In the genomic region with DNA sequence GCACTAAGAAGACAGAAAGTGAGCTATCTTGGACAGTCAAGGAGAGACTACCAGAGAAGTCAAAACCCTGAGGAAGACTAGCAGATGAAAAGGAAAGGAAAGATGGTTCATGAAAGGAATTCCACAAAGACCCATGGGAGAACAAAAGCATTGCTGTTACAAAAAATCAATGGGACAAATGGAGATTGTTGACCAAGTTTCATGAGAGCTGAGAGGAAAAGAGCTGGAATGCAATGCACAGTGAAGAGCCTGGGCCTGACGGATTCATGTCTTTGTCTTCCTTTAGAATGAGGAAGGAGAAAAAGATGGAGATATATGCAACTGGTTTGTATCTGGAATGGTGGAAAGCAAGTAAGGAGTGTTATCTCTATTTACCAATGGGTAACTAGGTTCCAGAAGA, we compare ENCODE assay signal across 23 cellular contexts. TPM values are rescaled to one million over a fixed set of nuclear protein-coding genes. Genes with fewer than 3 reads are reported as not detected.
DNase-seq lines count a peak whose midpoint lies in the region; ATAC-seq, FAIRE-seq and TF ChIP-seq lines count a peak whose summit lies in the region.
"Had no signal": no experiment of that assay in that cellular context is flagged by ENCODE, and none has a peak within 500 bp of the region (broad histone marks: within the 10 kb centered on the region; RNA-seq: fewer than 3 reads in every experiment).

No MANE protein-coding gene starts in this region.

- in situ Hi-C loops in GM18951 (cut with MboI; ENCODE audit: low sequenced_read_pairs, unreplicated experiment) (no loop called here), GM12878 (cut with MboI) (no loop called here), GM13976 (cut with MboI; ENCODE audit: low sequenced_read_pairs, unreplicated experiment) (no loop called here)

- H3K4me3 ChIP-seq in GM12878 = no peak overlapping the region
- no peak overlapping the region for H3K4me3 ChIP-seq in naive thymus-derived CD4-positive, alpha-beta T cell (ENCODE audit: low read length)
- H3K4me3 ChIP-seq: HAP-1, heart left ventricle, left lung, MG63 had no signal

- H3K4me1 ChIP-seq in GM12878 (ENCODE audit: control insufficient read depth, insufficient read depth, low read length) = peaks cover 8% of the 10 kb centered on the region
- H3K4me1 ChIP-seq in naive thymus-derived CD4-positive, alpha-beta T cell (ENCODE audit: control insufficient read depth in 2 of 2, insufficient read depth in 2 of 2, low read length in 2 of 2) = peaks cover 0 to 40% of the 10 kb centered on the region in 2 donors
- H3K4me1 ChIP-seq: HAP-1 had no signal

- CTCF ChIA-PET in activated CD4-positive, alpha-beta T cell treated with anti-CD3 and anti-CD28 coated beads for 36 hours (lab: Charles Lee) = interaction anchor here (0.8 to 1.5 kb wide), 3 partner anchors 10 to 16 kb away, joined by 3 to 4 read pairs (median 3); no protein-coding TSS in a partner anchor
- CTCF ChIA-PET in GM12878 (lab: Yijun Ruan, JAX) = interaction anchor here (0.8 to 2.3 kb wide), 4 partner anchors 9 to 17 kb away, joined by 3 to 13 read pairs (median 3); no protein-coding TSS in a partner anchor
- CTCF ChIA-PET in naive thymus-derived CD4-positive, alpha-beta T cell (lab: Charles Lee) = interaction anchor here (0.9 kb wide), 1 partner anchor 13 kb away, joined by 3 read pairs; no protein-coding TSS in a partner anchor

- peaks cover 28% of the 10 kb centered on the region for H3K9me3 ChIP-seq in GM12878 (replicated peaks; ENCODE audit: control insufficient read depth, insufficient read depth, low read length)
- peaks cover 0 to 24% (median 0%) of the 10 kb centered on the region in 3 experiments for H3K9me3 ChIP-seq in naive thymus-derived CD4-positive, alpha-beta T cell (ENCODE audit: control insufficient read depth in 2 of 3, low read length in 3 of 3)
- H3K9me3 ChIP-seq: MG63 had no signal

- TF ChIP-seq CTCF in GM12878 (IDR thresholded peaks at IDR 0.05 in 2 of 3, conservative IDR thresholded peaks at IDR 0.05 in 1 of 3; ENCODE audit: control insufficient read depth in 2 of 3, extremely low read depth in 1 of 3, insufficient read depth in 1 of 3, low read depth in 3 of 3, low read length in 3 of 3) = no peak
- no peak for TF ChIP-seq CTCF in GM13976 (IDR thresholded peaks at IDR 0.05; ENCODE audit: borderline replicate concordance, control extremely low read depth, extremely low read depth, insufficient read depth, missing control alignments)

- H4K20me1 ChIP-seq in GM12878 (ENCODE audit: control insufficient read depth, insufficient read depth) = peaks cover 4% of the 10 kb centered on the region

- H3K4me3 Mint-ChIP-seq in activated CD4-positive, alpha-beta T cell treated with anti-CD3 and anti-CD28 coated beads for 36 hours = no peak overlapping the region
- peak overlapping the region in 8 of 10 donors; percentile 0 to 69 (median 41) for H3K4me3 Mint-ChIP-seq in naive thymus-derived CD4-positive, alpha-beta T cell

- RAD21 ChIA-PET in GM12878 (lab: Charles Lee; ENCODE audit: unreplicated experiment) = interaction anchor here (1.6 to 2.1 kb wide), 2 partner anchors 10 to 15 kb away, joined by 6 to 11 read pairs; no protein-coding TSS in a partner anchor

- H3K9me3 Mint-ChIP-seq in activated CD4-positive, alpha-beta T cell treated with anti-CD3 and anti-CD28 coated beads for 36 hours (ENCODE audit: low read depth) = peaks cover 31% of the 10 kb centered on the region
- peaks cover 7 to 31% (median 20%) of the 10 kb centered on the region in 11 donors for H3K9me3 Mint-ChIP-seq in naive thymus-derived CD4-positive, alpha-beta T cell

- H3K36me3 ChIP-seq in GM12878 (ENCODE audit: control insufficient read depth in 2 of 2, insufficient read depth in 2 of 2, low read length in 1 of 2) = peaks cover 8 to 26% of the 10 kb centered on the region in 2 experiments
- H3K36me3 ChIP-seq in naive thymus-derived CD4-positive, alpha-beta T cell (ENCODE audit: control insufficient read depth in 2 of 3, insufficient read depth in 3 of 3, low read length in 3 of 3) = peaks cover 0 to 25% (median 0%) of the 10 kb centered on the region in 3 experiments

- peak; percentile 1 for TF ChIP-seq POLR2A in GM18951 (IDR thresholded peaks at IDR 0.05; ENCODE audit: extremely low read depth, insufficient read depth, insufficient read length)
- no peak for TF ChIP-seq POLR2A in GM12878 (IDR thresholded peaks at IDR 0.05; ENCODE audit: low read depth, low read length)
- no peak for TF ChIP-seq POLR2A in erythroblast (IDR thresholded peaks at IDR 0.05; ENCODE audit: low read length)

- H2AFZ ChIP-seq in GM12878 (ENCODE audit: control insufficient read depth, low read depth, low read length) = no peak overlapping the region

- no peak for FAIRE-seq in GM12878 (lab: Jason Lieb, UNC)
- FAIRE-seq: astrocyte had no signal

- peaks cover 87% of the 10 kb centered on the region for H3K36me3 Mint-ChIP-seq in activated CD4-positive, alpha-beta T cell treated with anti-CD3 and anti-CD28 coated beads for 36 hours (ENCODE audit: low read depth)
- peaks cover 23 to 79% (median 63%) of the 10 kb centered on the region in 5 donors for H3K36me3 Mint-ChIP-seq in naive thymus-derived CD4-positive, alpha-beta T cell

- DNase-seq in activated CD4-positive, alpha-beta T cell treated with anti-CD3 and anti-CD28 coated beads for 36 hours = no peak
- DNase-seq in activated CD4-positive, alpha-beta T cell treated with anti-CD3 and anti-CD28 coated beads, Interleukin-2, amount 50 U/mL, for 4 hours = no peak
- DNase-seq in GM12878 (ENCODE audit: low read depth, low spot score) (no peak), GM13976 (ENCODE audit: low spot score) (no peak), SW480 (ENCODE audit: low spot score) (no peak), erythroblast (lab: John Stamatoyannopoulos, UW) (no peak)
- no peak for DNase-seq in naive thymus-derived CD4-positive, alpha-beta T cell
- DNase-seq: activated effector memory CD4-positive, alpha-beta T cell treated with Interleukin-2 at 50 U/mL for 16 hours; AML-193; effector memory CD4-positive, alpha-beta T cell; heart left ventricle; left lung; MG63; NCI-H1436 treated with DMSO at 0.1 percent for 48 hours; NCI-H2171 treated with DMSO at 0.1 percent for 48 hours; OCI-M1; SHP77; T-helper 2 cell had no signal

- intact Hi-C loops in activated CD4-positive, alpha-beta T cell treated with anti-CD3 and anti-CD28 coated beads for 36 hours (cut with DNase I, micrococcal nuclease) = no loop called here
- intact Hi-C loops in GM12878 (cut with micrococcal nuclease; ENCODE audit: unreplicated experiment) = no loop called here
- intact Hi-C loops in naive thymus-derived CD4-positive, alpha-beta T cell (cut with micrococcal nuclease) = no loop called here

- TF ChIP-seq RAD21 in GM12878 (IDR thresholded peaks at IDR 0.05; ENCODE audit: insufficient read depth, low read depth, low read length) = no peak

- no peak for ATAC-seq in activated CD4-positive, alpha-beta T cell treated with anti-CD3 and anti-CD28 coated beads for 36 hours
- no peak for ATAC-seq in GM12878
- no peak for ATAC-seq in naive thymus-derived CD4-positive, alpha-beta T cell
- ATAC-seq: heart left ventricle, left lung had no signal

- peaks cover 63% of the 10 kb centered on the region for H3K4me1 Mint-ChIP-seq in activated CD4-positive, alpha-beta T cell treated with anti-CD3 and anti-CD28 coated beads for 36 hours
- peaks cover 31 to 79% (median 67%) of the 10 kb centered on the region in 7 donors for H3K4me1 Mint-ChIP-seq in naive thymus-derived CD4-positive, alpha-beta T cell

- no peaks in the 10 kb centered on the region for H3K27me3 Mint-ChIP-seq in activated CD4-positive, alpha-beta T cell treated with anti-CD3 and anti-CD28 coated beads for 36 hours
- no peaks in the 10 kb centered on the region for H3K27me3 Mint-ChIP-seq in naive thymus-derived CD4-positive, alpha-beta T cell

- peaks cover 94% of the 10 kb centered on the region for H3K79me2 ChIP-seq in GM12878 (ENCODE audit: control insufficient read depth, insufficient read depth, low read length)

- SMC1A ChIA-PET in GM12878 (lab: Charles Lee; ENCODE audit: uncharacterized antibody, unreplicated experiment) = interaction anchor here (1.0 to 4.1 kb wide), 6 partner anchors 10 to 361 kb away, joined by 3 to 47 read pairs (median 7); no protein-coding TSS in a partner anchor

- H3K27ac Mint-ChIP-seq in activated CD4-positive, alpha-beta T cell treated with anti-CD3 and anti-CD28 coated beads for 36 hours = peak overlapping the region; percentile 69
- H3K27ac Mint-ChIP-seq in naive thymus-derived CD4-positive, alpha-beta T cell = peak overlapping the region in 7 of 9 donors; percentile 7 to 88 (median 75)

- POLR2A ChIA-PET in activated CD4-positive, alpha-beta T cell treated with anti-CD3 and anti-CD28 coated beads for 36 hours (lab: Charles Lee) = interaction anchor here (1.0 kb wide), 1 partner anchor 12 kb away, joined by 4 read pairs; no protein-coding TSS in a partner anchor
- POLR2A ChIA-PET in GM12878 (lab: Charles Lee) = interaction anchor here (1.9 kb wide), 1 partner anchor 10 kb away, joined by 10 read pairs; no protein-coding TSS in a partner anchor
- POLR2A ChIA-PET in naive thymus-derived CD4-positive, alpha-beta T cell (lab: Charles Lee) = interaction anchor here (1.1 to 4.1 kb wide), 4 partner anchors 11 to 50 kb away, joined by 4 to 25 read pairs (median 14); a partner anchor contains a TSS

- no peaks in the 10 kb centered on the region for H3K27me3 ChIP-seq in GM12878 (replicated peaks in 1 of 2; ENCODE audit: control insufficient read depth in 2 of 2, insufficient read depth in 2 of 2, low read length in 1 of 2)
- no peaks in the 10 kb centered on the region for H3K27me3 ChIP-seq in naive thymus-derived CD4-positive, alpha-beta T cell (ENCODE audit: control insufficient read depth in 2 of 2, insufficient read depth in 2 of 2, low read length in 2 of 2)
- H3K27me3 ChIP-seq: heart left ventricle, left lung, MG63 had no signal

- no peak overlapping the region for H3K9ac ChIP-seq in GM12878 (ENCODE audit: control insufficient read depth, insufficient read depth, low read length)

- no peak for TF ChIP-seq EP300 in GM12878 (IDR thresholded peaks at IDR 0.05; ENCODE audit: borderline replicate concordance in 1 of 2, control insufficient read depth in 1 of 2, low read depth in 2 of 2, low read length in 2 of 2)

- BruUV-seq in GM12878 (replicated peaks; lab: Mats Ljungman, UMichigan) = no TSS peak

- WGBS in GM12878 (ENCODE audit: insufficient coverage, insufficient replicate concordance, low lambda C conversion rate, missing lambda C conversion rate) = 62% methylated on average over 1 of the region's 1 CpG

- H3K27ac ChIP-seq in GM12878 (ENCODE audit: control insufficient read depth, insufficient read depth) = no peak overlapping the region
- H3K27ac ChIP-seq in naive thymus-derived CD4-positive, alpha-beta T cell (ENCODE audit: low read depth, low read length) = peak overlapping the region; percentile 51
- H3K27ac ChIP-seq: 22Rv1, heart left ventricle, VCaP had no signal

- peak overlapping the region; percentile 27; the same call in 1 of the 2 replicates for H3K4me2 ChIP-seq in GM12878 (ENCODE audit: control insufficient read depth, insufficient read depth)

RNA-seq across cellular contexts. Expression of a gene that starts 17.3 kb away (rescaled TPM):
- total RNA-seq in activated CD4-positive, alpha-beta T cell treated with anti-CD3 and anti-CD28 coated beads for 36 hours = 10 to 100 TPM; 44.1 to 46.9 TPM
- total RNA-seq in GM12878 (2013; cell fraction: nucleolus; rRNA removed) = 191 and 192 TPM in 2 replicates
- total RNA-seq in GM12878 (2014; rRNA removed) = 101 and 115 TPM in 2 replicates
- 71.0 and 72.9 TPM in 2 replicates for total RNA-seq in GM12878 (2014; rRNA removed; fragmentation: Illumina TruSeq; extraction: Trizol)
- 64.4 and 64.8 TPM in 2 replicates for total RNA-seq in GM12878 (2021)
- 73.2 TPM for polyA plus RNA-seq in GM12878 (2011; ENCODE audit: low read depth)
- 155 and 209 TPM in 2 replicates for polyA plus RNA-seq in GM12878 (2011; rRNA removed)
- polyA plus RNA-seq in GM12878 (2011; cell fraction: cytosol; rRNA removed) = 72.1 and 80.4 TPM in 2 replicates
- 87.6 and 99.5 TPM in 2 replicates for polyA plus RNA-seq in GM12878 (2011; cell fraction: nucleus; rRNA removed)
- 104 and 105 TPM in 2 replicates for polyA plus RNA-seq in GM12878 (2012)
- 70.0 and 86.7 TPM in 2 replicates for polyA plus RNA-seq in GM12878 (2014; fragmentation: Illumina TruSeq; extraction: Trizol)
- 10 to 100 TPM; 47.8 to 70.9 TPM for polyA plus RNA-seq in GM12878 (2014; fragmentation: Nextera tagmentation; extraction: Ambion mirVana)
- polyA plus RNA-seq in GM12878 (2014; rRNA removed) = 66.4 and 82.9 TPM in 2 replicates
- 100 to 1,000 TPM; 160 to 170 TPM for polyA plus RNA-seq in GM12878 (2016; fragmentation: Nextera tagmentation; extraction: Ambion mirVana)
- 75.9 and 94.9 TPM in 2 replicates for polyA minus RNA-seq in GM12878 (2011; rRNA and poly(A)+ RNA removed)
- 14.7 and 23.1 TPM in 2 replicates for polyA minus RNA-seq in GM12878 (2011; cell fraction: cytosol; rRNA and poly(A)+ RNA removed)
- 103 and 124 TPM in 2 replicates for polyA minus RNA-seq in GM12878 (2011; cell fraction: nucleus; rRNA and poly(A)+ RNA removed)
- total RNA-seq in naive thymus-derived CD4-positive, alpha-beta T cell = 100 to 1,000 TPM in 4 of 5 experiments, 10 to 100 TPM in 1; 50.0 to 153 (median 125) TPM
- 100 to 1,000 TPM in 1 of 2 donors, 10 to 100 TPM in 1; 81.3 to 111 TPM for polyA plus RNA-seq in naive thymus-derived CD4-positive, alpha-beta T cell

RNA-seq across cellular contexts. Expression of a gene that starts 50.0 kb away (rescaled TPM):
- total RNA-seq in activated CD4-positive, alpha-beta T cell treated with anti-CD3 and anti-CD28 coated beads for 36 hours = 10 to 100 TPM; 60.4 to 64.9 TPM
- total RNA-seq in GM12878 (2013; cell fraction: nucleolus; rRNA removed) = 798 and 844 TPM in 2 replicates
- 98.2 and 109 TPM in 2 replicates for total RNA-seq in GM12878 (2014; rRNA removed)
- 96.3 and 108 TPM in 2 replicates for total RNA-seq in GM12878 (2014; rRNA removed; fragmentation: Illumina TruSeq; extraction: Trizol)
- 62.6 and 79.0 TPM in 2 replicates for total RNA-seq in GM12878 (2021)
- 58.8 TPM for polyA plus RNA-seq in GM12878 (2011; ENCODE audit: low read depth)
- polyA plus RNA-seq in GM12878 (2011; rRNA removed) = 191 and 269 TPM in 2 replicates
- polyA plus RNA-seq in GM12878 (2011; cell fraction: cytosol; rRNA removed) = 50.8 and 53.1 TPM in 2 replicates
- 502 and 620 TPM in 2 replicates for polyA plus RNA-seq in GM12878 (2011; cell fraction: nucleus; rRNA removed)
- polyA plus RNA-seq in GM12878 (2012) = 65.8 and 69.4 TPM in 2 replicates
- 102 and 133 TPM in 2 replicates for polyA plus RNA-seq in GM12878 (2014; fragmentation: Illumina TruSeq; extraction: Trizol)
- polyA plus RNA-seq in GM12878 (2014; fragmentation: Nextera tagmentation; extraction: Ambion mirVana) = 10 to 100 TPM; 24.3 to 28.4 TPM
- polyA plus RNA-seq in GM12878 (2014; rRNA removed) = 58.0 and 65.0 TPM in 2 replicates
- polyA plus RNA-seq in GM12878 (2016; fragmentation: Nextera tagmentation; extraction: Ambion mirVana) = 10 to 100 TPM; 49.0 to 52.9 TPM
- 190 and 273 TPM in 2 replicates for polyA minus RNA-seq in GM12878 (2011; rRNA and poly(A)+ RNA removed)
- 25.3 and 38.2 TPM in 2 replicates for polyA minus RNA-seq in GM12878 (2011; cell fraction: cytosol; rRNA and poly(A)+ RNA removed)
- 392 and 529 TPM in 2 replicates for polyA minus RNA-seq in GM12878 (2011; cell fraction: nucleus; rRNA and poly(A)+ RNA removed)
- 100 to 1,000 TPM; 118 to 159 (median 131) TPM for total RNA-seq in naive thymus-derived CD4-positive, alpha-beta T cell
- 10 to 100 TPM; 33.9 to 36.2 TPM for polyA plus RNA-seq in naive thymus-derived CD4-positive, alpha-beta T cell
